ENCODE assay signal across 8 cellular contexts in the genomic region with DNA sequence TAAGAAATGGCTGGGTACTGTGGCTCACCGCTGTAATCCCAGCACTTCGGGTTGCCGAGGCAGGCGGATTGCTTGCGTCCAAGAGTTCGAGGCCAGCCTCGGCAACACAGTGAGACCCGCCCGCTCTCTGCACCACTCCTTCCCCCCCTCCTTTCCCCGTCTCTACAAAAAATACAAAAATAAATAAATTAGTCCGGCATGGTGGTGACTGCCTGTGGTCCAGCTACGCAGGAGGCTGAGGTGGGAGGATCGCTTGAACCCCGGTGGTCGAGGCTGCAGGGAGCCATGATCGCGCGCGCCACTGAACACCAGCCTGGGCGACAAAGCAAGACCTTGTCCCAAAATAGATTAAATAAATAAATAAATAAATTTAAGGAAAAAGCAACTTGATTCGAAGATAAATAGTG. TPM values are rescaled to one million over a fixed set of nuclear protein-coding genes. Genes with fewer than 3 reads are reported as not detected.
DNase-seq lines count a peak whose midpoint lies in the region; ATAC-seq, FAIRE-seq and TF ChIP-seq lines count a peak whose summit lies in the region.

No MANE protein-coding gene starts in this region.

- no peak for FAIRE-seq in GM19239 (lab: Jason Lieb, UNC)

- peaks cover 33% of the 10 kb centered on the region for H3K4me1 Mint-ChIP-seq in HFFc6 (ENCODE audit: low read depth)

- TF ChIP-seq POLR2A in right lobe of liver (IDR thresholded peaks at IDR 0.05) (no peak), vagina (IDR thresholded peaks at IDR 0.05) (no peak)

- H3K9ac ChIP-seq in adipocyte (ENCODE audit: low read length): peak overlapping the region; percentile 96

- no peak overlapping the region for H3K27ac Mint-ChIP-seq in HFFc6

- H3K4me3 ChIP-seq in ACC112 (ENCODE audit: low read depth, low read length): peak overlapping the region; percentile 93
- H3K4me3 ChIP-seq in adipocyte (ENCODE audit: low read length): peak overlapping the region; percentile 98
- peak overlapping the region; percentile 90 to 100 (median 97) for H3K4me3 ChIP-seq in right lobe of liver
- peak overlapping the region; percentile 73 to 99 for H3K4me3 ChIP-seq in vagina

- H3K27ac ChIP-seq in ACC112 (ENCODE audit: low read depth, low read length) (no peak overlapping the region), right lobe of liver (peak overlapping the region; percentile 94 to 97 (median 96)), vagina (peak overlapping the region; percentile 96)

- peaks cover 6% of the 10 kb centered on the region for H3K36me3 ChIP-seq in ACC112 (ENCODE audit: insufficient read depth, low read length)
- peaks cover 4% of the 10 kb centered on the region for H3K36me3 ChIP-seq in adipocyte (ENCODE audit: control insufficient read depth, insufficient read depth, low read length, severe bottlenecking)
- H3K36me3 ChIP-seq in right lobe of liver: peaks cover 0 to 7% (median 0%) of the 10 kb centered on the region in 4 donors
- no peaks in the 10 kb centered on the region for H3K36me3 ChIP-seq in vagina

- WGBS in right lobe of liver (ENCODE audit: insufficient coverage, low coverage, low lambda C conversion rate, missing lambda C conversion rate): 24% methylated on average over 21 of the region's 21 CpGs

- in situ Hi-C loops in ACHN (cut with HindIII; ENCODE audit: low pct_ligation_motif_present, low pct_unique_long_range_greater_than_20kb, low sequenced_read_pairs): no loop called here

- H3K27me3 Mint-ChIP-seq in HFFc6 (ENCODE audit: insufficient read depth): peaks cover 2% of the 10 kb centered on the region

- H3K27me3 ChIP-seq in ACC112 (ENCODE audit: insufficient read depth, low read length) (no peaks in the 10 kb centered on the region), adipocyte (replicated peaks; ENCODE audit: control insufficient read depth, insufficient read depth, low read length) (no peaks in the 10 kb centered on the region), right lobe of liver (no peaks in the 10 kb centered on the region), vagina (no peaks in the 10 kb centered on the region)

- ATAC-seq in right lobe of liver: peak in 3 of 4 donors; percentile 2 to 8 (median 3)

- peak overlapping the region; percentile 44 for H2AFZ ChIP-seq in ACC112 (ENCODE audit: low read length, unreplicated experiment)

- peak overlapping the region; percentile 99; the same call in 1 of the 2 replicates for H3K4me3 Mint-ChIP-seq in HFFc6

- TF ChIP-seq CTCF in HFFc6 (IDR thresholded peaks at IDR 0.05) (no peak), right lobe of liver (IDR thresholded peaks at IDR 0.05) (no peak), vagina (IDR thresholded peaks at IDR 0.05) (no peak)

- H3K36me3 Mint-ChIP-seq in HFFc6 (ENCODE audit: low read depth): peaks cover 7% of the 10 kb centered on the region; the same call in 1 of the 2 replicates

- H3K4me1 ChIP-seq in ACC112 (ENCODE audit: control insufficient read depth, insufficient read depth, low read length, unreplicated experiment) (peaks cover 22% of the 10 kb centered on the region), adipocyte (ENCODE audit: control insufficient read depth, insufficient read depth, low read length) (peaks cover 37% of the 10 kb centered on the region), right lobe of liver (peaks cover 3 to 36% (median 12%) of the 10 kb centered on the region in 4 donors), vagina (peaks cover 29% of the 10 kb centered on the region)

- intact Hi-C loops in right lobe of liver (cut with DNase I): no loop called here
- intact Hi-C loops in vagina (cut with DNase I): no loop called here

- DNase-seq in HFFc6 (no peak), adipocyte (ENCODE audit: low read depth) (no peak), right lobe of liver (peak in 1 of 3 donors; percentile 62), vagina (ENCODE audit: extremely low spot score in 2 of 2) (no peak), GM19239 (ENCODE audit: insufficient read length, low spot score) (no peak), islet precursor cell (no peak), ACHN (no peak)

- H3K9me3 ChIP-seq in adipocyte (ENCODE audit: control insufficient read depth, low read length) (no peaks in the 10 kb centered on the region), right lobe of liver (no peaks in the 10 kb centered on the region), vagina (no peaks in the 10 kb centered on the region)

- H3K79me2 ChIP-seq in ACC112 (ENCODE audit: control insufficient read depth, insufficient read depth, low read length, unreplicated experiment): peaks cover 44% of the 10 kb centered on the region

- H3K9me3 Mint-ChIP-seq in HFFc6: no peaks in the 10 kb centered on the region

RNA-seq across cellular contexts. Expression of a gene that starts 0.4 kb away (rescaled TPM):
- total RNA-seq in HFFc6 (2021; fragmentation: NEBNext Ultra II Directional; extraction: Animal tissue kit (Norgen Biotek cat#: 25700)): 10 to 100 TPM; 51.6 to 61.0 (median 56.1) TPM
- total RNA-seq in right lobe of liver (100 to 1,000 TPM in 1 of 6 experiments, 10 to 100 TPM in 5; 38.6 to 113 (median 44.9) TPM), vagina (153 TPM)

RNA-seq across cellular contexts. Expression of a gene that starts 20.4 kb away (rescaled TPM):
- 1 to 10 TPM; 6.9 to 8.0 (median 7.2) TPM for total RNA-seq in HFFc6 (2021; fragmentation: NEBNext Ultra II Directional; extraction: Animal tissue kit (Norgen Biotek cat#: 25700))
- 1 to 10 TPM; 1.9 to 3.6 (median 2.9) TPM for total RNA-seq in right lobe of liver
- 4.7 TPM for total RNA-seq in vagina

RNA-seq across cellular contexts. Expression of a gene that starts 47.0 kb away (rescaled TPM):
- 1 to 10 TPM; 4.7 to 6.8 (median 5.2) TPM for total RNA-seq in HFFc6 (2021; fragmentation: NEBNext Ultra II Directional; extraction: Animal tissue kit (Norgen Biotek cat#: 25700))
- 1 to 10 TPM in 4 of 6 experiments, under 1 TPM in 2; 0.73 to 1.9 (median 1.1) TPM for total RNA-seq in right lobe of liver
- 19.9 TPM for total RNA-seq in vagina
